Comparison of ENCODE assay signal across 8 cellular contexts in genomic region chr18:9971313-9971920, GRCh38. TPM values are rescaled to one million over a fixed set of nuclear protein-coding genes. Genes with fewer than 3 reads are reported as not detected.
DNase-seq lines count a peak whose midpoint lies in the region; ATAC-seq, FAIRE-seq and TF ChIP-seq lines count a peak whose summit lies in the region.

No MANE protein-coding gene starts in this region.

- H3K9me3 ChIP-seq in K562 (replicated peaks; ENCODE audit: control insufficient read depth, insufficient read depth, low read depth, low read length), result peaks cover 2% of the 10 kb centered on the region; the same call in 1 of the 2 replicates
- no peaks in the 10 kb centered on the region for H3K9me3 ChIP-seq in iPS DF 6.9 (ENCODE audit: control insufficient read depth, insufficient read depth, low read length)

- H3K4me1 ChIP-seq in K562 (replicated peaks in 1 of 2; ENCODE audit: control insufficient read depth in 2 of 2, insufficient read depth in 2 of 2, low read length in 2 of 2), result peaks cover under 1 to 12% of the 10 kb centered on the region in 2 experiments; a peak in 4 of 5 replicates
- H3K4me1 ChIP-seq in iPS DF 6.9 (ENCODE audit: control insufficient read depth, insufficient read depth, low read length), result no peaks in the 10 kb centered on the region

- peak; percentile 95 to 98 for TF ChIP-seq RAD21 in K562 (CRISPR knock-in tag; conservative IDR thresholded peaks at IDR 0.05 in 1 of 2, IDR thresholded peaks at IDR 0.05 in 1 of 2)

- 1% methylated on average over 4 of the region's 4 CpGs for WGBS in K562 (ENCODE audit: insufficient coverage, low coverage, missing lambda C conversion rate)
- no CpG with 5 or more reads among the region's 4 CpGs for WGBS in iPS DF 6.9 (ENCODE audit: insufficient coverage, insufficient read length)

- in situ Hi-C loops in K562 (cut with MboI), result loop anchor here (5.0 kb wide), 1 partner anchor 551 kb away; no protein-coding TSS in a partner anchor

- peak; percentile 0 for DNase-seq in NK-92 treated with Interleukin-12 subunit alpha and Interleukin-12 subunit beta, amount 100 ng/mL, for 24 hours (lab: John Stamatoyannopoulos, UW)
- DNase-seq in NK-92 (lab: John Stamatoyannopoulos, UW; ENCODE audit: unreplicated experiment), result no peak
- DNase-seq in NCI-H2029 (lab: John Stamatoyannopoulos, UW), result peak; percentile 39
- DNase-seq in K562 (ENCODE audit: extremely low read depth in 1 of 4, low spot score in 3 of 4), result peak; percentile 77 to 91 (median 80)
- DNase-seq in iPS DF 6.9 (ENCODE audit: low read depth, low spot score), result peak; percentile 47
- peak; percentile 39 to 63 for DNase-seq in stimulated activated CD4-positive, alpha-beta T cell treated with anti-CD3 and anti-CD28 coated beads, Interleukin-12 subunit alpha, Interleukin-12 subunit beta, amount 100 ng/mL, for 24 hours (ENCODE audit: low read depth in 2 of 2)

- no peak overlapping the region for H2AFZ ChIP-seq in K562 (ENCODE audit: low read depth, low read length)

- H3K27ac ChIP-seq in K562 (ENCODE audit: extremely low read depth, low read depth, low read length), result no peak overlapping the region
- no peak overlapping the region for H3K27ac ChIP-seq in iPS DF 6.9 (ENCODE audit: low read length)

- H3K9ac ChIP-seq in K562 (ENCODE audit: insufficient read depth in 1 of 2, low read depth in 2 of 2, low read length in 2 of 2), result no peak overlapping the region

- peak; percentile 81 to 96 (median 85) for TF ChIP-seq CTCF in K562 (IDR thresholded peaks at IDR 0.05 in 2 of 3, conservative IDR thresholded peaks at IDR 0.05 in 1 of 3; ENCODE audit: insufficient read depth in 2 of 3, low read depth in 1 of 3, low read length in 3 of 3)

- no TSS peak for BruUV-seq in K562 (replicated peaks; lab: Mats Ljungman, UMichigan)

- POLR2A ChIA-PET in K562 (lab: Yijun Ruan, JAX), result no interaction called here

- peak; percentile 89 for ATAC-seq in K562
- no peak for ATAC-seq in GM21737 (IDR thresholded peaks at IDR 0.05; ENCODE audit: unreplicated experiment)

- no peak overlapping the region for H3K4me2 ChIP-seq in K562 (ENCODE audit: insufficient read depth, low read length)

- no peaks in the 10 kb centered on the region for H4K20me1 ChIP-seq in K562 (replicated peaks; ENCODE audit: control insufficient read depth, insufficient read depth, low read length)

- no peak for TF ChIP-seq EP300 in K562 (IDR thresholded peaks at IDR 0.05; ENCODE audit: low read length)

- H3K4me3 ChIP-seq in K562 (no peak overlapping the region), iPS DF 6.9 (ENCODE audit: low read length) (no peak overlapping the region)

- H3K36me3 ChIP-seq in K562 (ENCODE audit: control insufficient read depth, insufficient read depth, low read length), result no peaks in the 10 kb centered on the region
- H3K36me3 ChIP-seq in iPS DF 6.9 (ENCODE audit: control insufficient read depth, insufficient read depth, low read length), result no peaks in the 10 kb centered on the region

- H3K27me3 ChIP-seq in K562 (ENCODE audit: control insufficient read depth in 2 of 2, insufficient read depth in 2 of 2, low read length in 2 of 2) (no peaks in the 10 kb centered on the region), iPS DF 6.9 (ENCODE audit: control insufficient read depth, insufficient read depth, low read length) (no peaks in the 10 kb centered on the region)

- FAIRE-seq in TTC549 (lab: Jason Lieb, UNC) (peak; percentile 97), K562 (lab: Jason Lieb, UNC) (peak; percentile 98)

- H3K79me2 ChIP-seq in K562 (ENCODE audit: control insufficient read depth, insufficient read depth, low read length), result no peaks in the 10 kb centered on the region

- TF ChIP-seq POLR2A in K562 (conservative IDR thresholded peaks at IDR 0.05), result no peak

- no peaks in the 10 kb centered on the region for H3K9me1 ChIP-seq in K562 (ENCODE audit: control insufficient read depth, insufficient read depth, low read length)

- CTCF ChIA-PET in K562 (lab: Yijun Ruan, JAX; ENCODE audit: low intra/inter-chr PET ratio), result interaction anchor here (1.0 to 1.8 kb wide), 3 partner anchors 547 to 576 kb away, joined by 3 to 12 read pairs (median 3); no protein-coding TSS in a partner anchor

- intact Hi-C loops in K562 (cut with micrococcal nuclease), result loop anchor here (1.0 to 10.0 kb wide), 4 partner anchors 51 to 549 kb away; no protein-coding TSS in a partner anchor

TF ChIP-seq in K562, 482 proteins besides CTCF, POLR2A, EP300 and RAD21 (continues in another document):
- TF ChIP-seq TAL1 (IDR thresholded peaks at IDR 0.05) (no peak), SMC3 (conservative IDR thresholded peaks at IDR 0.05; ENCODE audit: insufficient read depth, low read depth, low read length) (peak; percentile 96), CHAMP1 (IDR thresholded peaks at IDR 0.05) (no peak), DEAF1 (CRISPR knock-in tag; IDR thresholded peaks at IDR 0.05) (peak; percentile 89), MYBL2 (IDR thresholded peaks at IDR 0.05; ENCODE audit: low read depth) (no peak), MYBL2 (CRISPR knock-in tag; IDR thresholded peaks at IDR 0.05; ENCODE audit: borderline replicate concordance) (no peak), PCBP1 (IDR thresholded peaks at IDR 0.05; ENCODE audit: low read depth, low read length, poor library complexity, severe bottlenecking) (no peak), POLR2H (tag; IDR thresholded peaks at IDR 0.05; ENCODE audit: low read depth) (peak; percentile 24; the same call in 1 of the 2 replicates), ZBTB1 (CRISPR knock-in tag; IDR thresholded peaks at IDR 0.05; ENCODE audit: borderline replicate concordance, low read depth) (no peak), NEUROD1 (IDR thresholded peaks at IDR 0.05; ENCODE audit: borderline replicate concordance, low read depth, low read length, partially characterized antibody) (no peak), HMBOX1 (IDR thresholded peaks at IDR 0.05) (peak; percentile 36; the same call in 1 of the 2 replicates), RCOR1 (IDR thresholded peaks at IDR 0.05; ENCODE audit: borderline replicate concordance in 1 of 2, low read depth in 2 of 2, low read length in 2 of 2) (0 out of 4 replicates have a peak, but pooled peaks of 1 of the 2 experiments have one; percentile 10)

RNA-seq across cellular contexts. Expression of gene VAPA, which starts 57.6 kb away (rescaled TPM):
- 131 and 315 TPM in 2 replicates for total RNA-seq in K562 (2011; cell fraction: chromatin; rRNA removed; ENCODE audit: low replicate concordance)
- 118 and 122 TPM in 2 replicates for total RNA-seq in K562 (2011; cell fraction: nucleolus; rRNA removed)
- total RNA-seq in K562 (2011; cell fraction: nucleoplasm; rRNA removed), result 147 and 249 TPM in 2 replicates
- total RNA-seq in K562 (2014; rRNA removed) (516 and 526 TPM in 2 replicates), K562 (2014; rRNA removed; fragmentation: Illumina TruSeq; extraction: Trizol) (624 and 729 TPM in 2 replicates), K562 (2015; rRNA removed; fragmentation: Illumina TruSeq; extraction: Trizol) (726 and 732 TPM in 2 replicates), K562 (2021) (504 and 509 TPM in 2 replicates)
- polyA plus RNA-seq in K562 (2011; rRNA removed) (544 and 809 TPM in 2 replicates), K562 (2014; fragmentation: Illumina TruSeq; extraction: Trizol) (790 and 902 TPM in 2 replicates), K562 (2014; fragmentation: Nextera tagmentation; extraction: Ambion mirVana) (100 to 1,000 TPM; 219 to 224 TPM), K562 (2014; rRNA removed) (455 and 489 TPM in 2 replicates)
- 202 and 314 TPM in 2 replicates for polyA plus RNA-seq in K562 (2011; cell fraction: cytosol; rRNA removed)
- 169 and 199 TPM in 2 replicates for polyA plus RNA-seq in K562 (2011; cell fraction: nucleus; rRNA removed)
- 376 and 498 TPM in 2 replicates for polyA plus RNA-seq in K562 (2012)
- 866 and 913 TPM in 2 replicates for polyA minus RNA-seq in K562 (2011; rRNA and poly(A)+ RNA removed)
- polyA minus RNA-seq in K562 (2011; cell fraction: cytosol; rRNA and poly(A)+ RNA removed), result 292 and 382 TPM in 2 replicates
- polyA minus RNA-seq in K562 (2011; cell fraction: nucleus; rRNA and poly(A)+ RNA removed), result 176 and 203 TPM in 2 replicates
